1 cellular context compared by ENCODE assay signal in the genomic region with DNA sequence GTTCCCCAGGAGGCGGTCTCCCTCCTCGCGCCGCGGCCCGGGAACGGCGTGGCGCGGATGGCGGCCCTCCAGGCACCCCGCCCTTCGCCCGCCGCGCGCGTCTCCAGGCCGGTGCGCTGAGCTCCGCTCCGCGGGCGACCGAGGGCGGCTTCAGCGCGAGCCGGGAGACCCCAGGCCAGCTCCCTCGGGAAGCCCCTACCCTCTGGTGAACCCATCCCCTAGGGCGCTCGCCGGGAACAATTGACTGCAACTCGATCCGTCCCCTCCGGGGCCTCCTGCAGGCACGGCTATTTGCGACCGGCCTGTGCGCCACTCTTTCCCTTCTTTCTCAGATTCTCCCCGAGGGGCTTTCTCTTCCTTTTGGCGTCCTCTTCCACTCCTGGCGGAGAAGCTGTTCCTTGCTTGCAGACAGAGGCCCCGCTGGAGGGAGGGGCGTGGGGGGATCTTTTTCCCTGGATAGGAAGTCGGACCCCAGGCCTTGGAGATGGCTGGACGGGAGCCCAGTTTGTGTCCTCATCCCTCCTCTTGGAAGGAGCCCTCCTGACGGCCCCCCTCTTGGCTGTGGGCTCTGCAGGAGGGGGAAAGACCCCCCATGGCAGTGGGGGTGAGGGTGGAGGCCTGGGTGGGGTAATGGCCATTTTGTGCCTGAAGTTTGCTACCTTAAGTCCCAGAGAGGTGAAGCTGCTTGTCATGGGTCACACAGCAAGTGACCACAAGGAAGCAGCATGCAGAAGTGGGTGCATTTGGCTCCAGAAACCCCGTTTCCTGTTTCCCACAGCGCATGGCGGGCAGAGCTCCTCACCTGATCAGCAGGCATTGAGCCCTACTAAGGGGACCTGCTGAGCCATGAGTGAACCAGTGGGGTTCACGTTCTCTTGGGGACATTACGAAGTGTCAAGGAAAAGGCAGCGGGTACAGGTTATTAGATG.
TF ChIP-seq lines count a peak whose summit lies in the region.

No MANE protein-coding gene starts in this region.

TF ChIP-seq in WTC11, 78 proteins besides CTCF, POLR2A, EP300 and RAD21 (continued from another document):
- TF ChIP-seq NFYB (CRISPR knock-in tag; conservative IDR thresholded peaks at IDR 0.05; ENCODE audit: low read depth) (no peak), CBFB (CRISPR knock-in tag; IDR thresholded peaks at IDR 0.05; ENCODE audit: low read depth) (no peak), CREM (CRISPR knock-in tag; IDR thresholded peaks at IDR 0.05) (no peak), AFF4 (CRISPR knock-in tag; IDR thresholded peaks at IDR 0.05; ENCODE audit: borderline replicate concordance) (no peak), PRRX2 (CRISPR knock-in tag; IDR thresholded peaks at IDR 0.05) (no peak), ATF1 (CRISPR knock-in tag; IDR thresholded peaks at IDR 0.05) (no peak), ATF3 (CRISPR knock-in tag; conservative IDR thresholded peaks at IDR 0.05) (no peak)
